1 cellular context compared by ENCODE assay signal in the genomic region with DNA sequence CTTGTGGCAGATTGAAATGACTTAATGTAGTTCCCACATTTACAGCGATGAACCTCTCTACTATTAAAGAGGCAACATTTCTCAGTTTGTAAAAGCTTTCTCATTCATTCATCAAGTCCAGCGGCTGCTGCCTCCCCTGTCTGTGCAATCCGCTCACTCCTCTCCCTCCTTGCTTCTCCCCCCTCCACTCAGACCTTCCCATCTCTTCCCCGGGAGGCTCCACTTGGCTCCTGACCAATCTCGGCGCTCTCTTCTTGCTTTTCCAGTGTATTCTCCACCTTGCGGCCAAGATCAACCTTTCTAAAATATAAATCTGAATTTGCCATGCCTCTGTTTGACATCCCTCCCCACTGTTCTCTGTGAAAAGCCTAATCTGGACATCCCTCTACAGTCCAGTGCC.
TF ChIP-seq lines count a peak whose summit lies in the region.

No MANE protein-coding gene starts in this region.

TF ChIP-seq in HepG2, 621 proteins besides CTCF, POLR2A, EP300 and RAD21:
- TF ChIP-seq KAT8 (CRISPR knock-in tag; IDR thresholded peaks at IDR 0.05) (no peak), ZNF138 (CRISPR knock-in tag; IDR thresholded peaks at IDR 0.05; ENCODE audit: low read depth) (no peak), PLRG1 (conservative IDR thresholded peaks at IDR 0.05) (no peak), ZKSCAN5 (CRISPR knock-in tag; IDR thresholded peaks at IDR 0.05) (no peak)
- TF ChIP-seq, protein P1, sequence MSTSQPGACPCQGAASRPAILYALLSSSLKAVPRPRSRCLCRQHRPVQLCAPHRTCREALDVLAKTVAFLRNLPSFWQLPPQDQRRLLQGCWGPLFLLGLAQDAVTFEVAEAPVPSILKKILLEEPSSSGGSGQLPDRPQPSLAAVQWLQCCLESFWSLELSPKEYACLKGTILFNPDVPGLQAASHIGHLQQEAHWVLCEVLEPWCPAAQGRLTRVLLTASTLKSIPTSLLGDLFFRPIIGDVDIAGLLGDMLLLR (CRISPR knock-in tag; IDR thresholded peaks at IDR 0.05) = no peak
- TF ChIP-seq, protein P2, sequence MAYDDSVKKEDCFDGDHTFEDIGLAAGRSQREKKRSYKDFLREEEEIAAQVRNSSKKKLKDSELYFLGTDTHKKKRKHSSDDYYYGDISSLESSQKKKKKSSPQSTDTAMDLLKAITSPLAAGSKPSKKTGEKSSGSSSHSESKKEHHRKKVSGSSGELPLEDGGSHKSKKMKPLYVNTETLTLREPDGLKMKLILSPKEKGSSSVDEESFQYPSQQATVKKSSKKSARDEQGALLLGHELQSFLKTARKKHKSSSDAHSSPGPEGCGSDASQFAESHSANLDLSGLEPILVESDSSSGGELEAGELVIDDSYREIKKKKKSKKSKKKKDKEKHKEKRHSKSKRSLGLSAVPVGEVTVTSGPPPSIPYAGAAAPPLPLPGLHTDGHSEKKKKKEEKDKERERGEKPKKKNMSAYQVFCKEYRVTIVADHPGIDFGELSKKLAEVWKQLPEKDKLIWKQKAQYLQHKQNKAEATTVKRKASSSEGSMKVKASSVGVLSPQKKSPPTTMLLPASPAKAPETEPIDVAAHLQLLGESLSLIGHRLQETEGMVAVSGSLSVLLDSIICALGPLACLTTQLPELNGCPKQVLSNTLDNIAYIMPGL (CRISPR knock-in tag; IDR thresholded peaks at IDR 0.05; ENCODE audit: borderline replicate concordance in 1 of 2, low read depth in 1 of 2) = no peak
TF ChIP-seq in HepG2: peak in this region for 0.
